21 cellular contexts compared by ENCODE assay signal in genomic region chr6:149831380-149831820, GRCh38. TPM values are rescaled to one million over a fixed set of nuclear protein-coding genes. Genes with fewer than 3 reads are reported as not detected.
DNase-seq lines count a peak whose midpoint lies in the region; ATAC-seq and TF ChIP-seq lines count a peak whose summit lies in the region.
"Had no signal": no experiment of that assay in that cellular context is flagged by ENCODE, and none has a peak within 500 bp of the region (broad histone marks: within the 10 kb centered on the region; RNA-seq: fewer than 3 reads in every experiment).

No MANE protein-coding gene starts in this region.

- ATAC-seq in HG03039 (IDR thresholded peaks at IDR 0.05; ENCODE audit: unreplicated experiment) = no peak
- no peak for ATAC-seq in GM18511 (IDR thresholded peaks at IDR 0.05; ENCODE audit: unreplicated experiment)
- ATAC-seq in HG02938 (IDR thresholded peaks at IDR 0.05; ENCODE audit: unreplicated experiment) = no peak
- ATAC-seq: activated CD4-positive, alpha-beta T cell treated with anti-CD3 and anti-CD28 coated beads for 36 hours; effector memory CD8-positive, alpha-beta T cell; HCT116; lower lobe of right lung had no signal

- H3K9me3 ChIP-seq in breast epithelium = no peaks in the 10 kb centered on the region
- H3K9me3 ChIP-seq: lower lobe of right lung, thyroid gland had no signal

- intact Hi-C loops in breast epithelium (cut with DNase I; ENCODE audit: low total_unique reads) = no loop called here
- intact Hi-C loops in MCF 10A (cut with micrococcal nuclease) = no loop called here

- TF ChIP-seq POLR2A in breast epithelium (IDR thresholded peaks at IDR 0.05) = no peak

- DNase-seq in breast epithelium (ENCODE audit: low spot score in 2 of 2) (peak; percentile 40 to 57), MCF 10A (ENCODE audit: unreplicated experiment) (no peak), middle frontal gyrus (ENCODE audit: extremely low spot score, low spot score) (peak; percentile 43)
- no peak for DNase-seq in activated CD4-positive, alpha-beta memory T cell treated with anti-CD3 and anti-CD28 coated beads, Interleukin-2, amount 10 ng/mL, durations not matched to agents 7 days and 5 days
- DNase-seq: activated CD4-positive, alpha-beta T cell treated with anti-CD3 and anti-CD28 coated beads for 36 hours; activated naive CD4-positive, alpha-beta T cell treated with anti-CD3 and anti-CD28 coated beads for 36 hours; CD4-positive, CD25-positive, alpha-beta regulatory T cell; effector memory CD8-positive, alpha-beta T cell; lower lobe of right lung; MV-4-11; nephron progenitor cell; SHP77; sigmoid colon; stimulated activated CD4-positive, alpha-beta T cell treated with anti-CD3 and anti-CD28 coated beads, Interleukin-4, amount 100 ng/mL, for 24 hours; T-helper 9 cell; thyroid gland had no signal

- peaks cover 58% of the 10 kb centered on the region for H3K36me3 Mint-ChIP-seq in MCF 10A (ENCODE audit: insufficient read depth, unreplicated experiment)
- H3K36me3 Mint-ChIP-seq in activated CD4-positive, alpha-beta memory T cell treated with anti-CD3 and anti-CD28 coated beads, Interleukin-2, amount 10 ng/mL, durations not matched to agents 7 days and 5 days (ENCODE audit: low read depth) = no peaks in the 10 kb centered on the region
- H3K36me3 Mint-ChIP-seq: CD4-positive, CD25-positive, alpha-beta regulatory T cell had no signal

- H3K9me3 Mint-ChIP-seq in MCF 10A (ENCODE audit: unreplicated experiment) = no peaks in the 10 kb centered on the region
- H3K9me3 Mint-ChIP-seq in activated CD4-positive, alpha-beta memory T cell treated with anti-CD3 and anti-CD28 coated beads, Interleukin-2, amount 10 ng/mL, durations not matched to agents 7 days and 5 days = no peaks in the 10 kb centered on the region
- H3K9me3 Mint-ChIP-seq: activated naive CD4-positive, alpha-beta T cell treated with anti-CD3 and anti-CD28 coated beads for 36 hours; CD4-positive, CD25-positive, alpha-beta regulatory T cell; effector memory CD8-positive, alpha-beta T cell had no signal

- no TSS peak for BruUV-seq in MCF 10A (replicated peaks; lab: Mats Ljungman, UMichigan)

- peak overlapping the region; percentile 65 to 66 for H3K27ac ChIP-seq in breast epithelium
- peak overlapping the region; percentile 93 for H3K27ac ChIP-seq in cingulate gyrus (ENCODE audit: low read depth, low read length)
- H3K27ac ChIP-seq: lower lobe of right lung, thyroid gland had no signal

- H3K4me1 Mint-ChIP-seq in MCF 10A (ENCODE audit: insufficient read depth, unreplicated experiment) = no peaks in the 10 kb centered on the region
- H3K4me1 Mint-ChIP-seq in activated CD4-positive, alpha-beta memory T cell treated with anti-CD3 and anti-CD28 coated beads, Interleukin-2, amount 10 ng/mL, durations not matched to agents 7 days and 5 days = peaks cover 1% of the 10 kb centered on the region
- H3K4me1 Mint-ChIP-seq: activated CD4-positive, alpha-beta T cell treated with anti-CD3 and anti-CD28 coated beads for 36 hours had no signal

- H3K27ac Mint-ChIP-seq in MCF 10A (ENCODE audit: low read depth, unreplicated experiment) = no peak overlapping the region
- H3K27ac Mint-ChIP-seq in activated CD4-positive, alpha-beta memory T cell treated with anti-CD3 and anti-CD28 coated beads, Interleukin-2, amount 10 ng/mL, durations not matched to agents 7 days and 5 days = no peak overlapping the region
- H3K27ac Mint-ChIP-seq: activated CD4-positive, alpha-beta T cell treated with anti-CD3 and anti-CD28 coated beads for 36 hours; activated naive CD4-positive, alpha-beta T cell treated with anti-CD3 and anti-CD28 coated beads for 36 hours; CD4-positive, CD25-positive, alpha-beta regulatory T cell; effector memory CD8-positive, alpha-beta T cell; nephron progenitor cell had no signal

- no peaks in the 10 kb centered on the region for H3K36me3 ChIP-seq in breast epithelium

- POLR2A ChIA-PET in MCF 10A (lab: Yijun Ruan, JAX) = interaction anchor here (0.6 to 1.2 kb wide), 2 partner anchors 25 to 298 kb away, joined by 3 to 4 read pairs; no protein-coding TSS in a partner anchor
- POLR2A ChIA-PET in activated CD4-positive, alpha-beta memory T cell treated with anti-CD3 and anti-CD28 coated beads, Interleukin-2, amount 10 ng/mL, durations not matched to agents 7 days and 5 days (lab: Charles Lee) = interaction anchor here (1.1 kb wide), 1 partner anchor 27 kb away, joined by 3 read pairs; no protein-coding TSS in a partner anchor

- no peaks in the 10 kb centered on the region for H3K27me3 ChIP-seq in breast epithelium
- H3K27me3 ChIP-seq: sigmoid colon, thyroid gland had no signal

- H3K27me3 Mint-ChIP-seq in MCF 10A (ENCODE audit: insufficient read depth, unreplicated experiment) = no peaks in the 10 kb centered on the region
- H3K27me3 Mint-ChIP-seq in activated CD4-positive, alpha-beta memory T cell treated with anti-CD3 and anti-CD28 coated beads, Interleukin-2, amount 10 ng/mL, durations not matched to agents 7 days and 5 days = no peaks in the 10 kb centered on the region
- H3K27me3 Mint-ChIP-seq: activated CD4-positive, alpha-beta T cell treated with anti-CD3 and anti-CD28 coated beads for 36 hours; effector memory CD8-positive, alpha-beta T cell had no signal

- H3K4me1 ChIP-seq in breast epithelium = no peaks in the 10 kb centered on the region
- H3K4me1 ChIP-seq: lower lobe of right lung, sigmoid colon, thyroid gland had no signal

- TF ChIP-seq CTCF in breast epithelium (IDR thresholded peaks at IDR 0.05) (no peak), MCF 10A (IDR thresholded peaks at IDR 0.05; ENCODE audit: unreplicated experiment) (no peak)

- H3K4me3 Mint-ChIP-seq in MCF 10A (ENCODE audit: unreplicated experiment) = no peak overlapping the region
- H3K4me3 Mint-ChIP-seq in activated CD4-positive, alpha-beta memory T cell treated with anti-CD3 and anti-CD28 coated beads, Interleukin-2, amount 10 ng/mL, durations not matched to agents 7 days and 5 days = no peak overlapping the region
- H3K4me3 Mint-ChIP-seq: activated CD4-positive, alpha-beta T cell treated with anti-CD3 and anti-CD28 coated beads for 36 hours; activated naive CD4-positive, alpha-beta T cell treated with anti-CD3 and anti-CD28 coated beads for 36 hours; CD4-positive, CD25-positive, alpha-beta regulatory T cell; effector memory CD8-positive, alpha-beta T cell; nephron progenitor cell had no signal

- peak overlapping the region in 1 of 3 donors; percentile 15 for H3K4me3 ChIP-seq in breast epithelium
- H3K4me3 ChIP-seq: lower lobe of right lung, sigmoid colon, thyroid gland had no signal

- CTCF ChIA-PET in MCF 10A (lab: Yijun Ruan, JAX) = interaction anchor here (0.5 to 2.4 kb wide), 8 partner anchors 9 to 130 kb away, joined by 3 to 10 read pairs (median 4); no protein-coding TSS in a partner anchor
- CTCF ChIA-PET in activated CD4-positive, alpha-beta memory T cell treated with anti-CD3 and anti-CD28 coated beads, Interleukin-2, amount 10 ng/mL, durations not matched to agents 7 days and 5 days (lab: Charles Lee) = interaction anchor here (1.2 to 2.8 kb wide), 4 partner anchors 9 to 94 kb away, joined by 3 to 10 read pairs (median 8); no protein-coding TSS in a partner anchor

RNA-seq across cellular contexts. Expression of gene LRP11, which starts 32.8 kb away (rescaled TPM):
- 10 to 100 TPM; 30.6 to 44.9 (median 35.8) TPM for total RNA-seq in breast epithelium
- 38.1 and 46.1 TPM in 2 replicates for total RNA-seq in MCF 10A (2022)
- total RNA-seq in activated CD4-positive, alpha-beta memory T cell treated with anti-CD3 and anti-CD28 coated beads, Interleukin-2, amount 10 ng/mL, durations not matched to agents 7 days and 5 days = 1 to 10 TPM; 6.0 to 7.2 TPM

Comparison
In these comparisons a context has a peak if more than half of its experiments do, and no peak if none do; other contexts are left out.
1. DNase-seq: peak in breast epithelium (2 of 2) and middle frontal gyrus (single experiment); none in MCF 10A (single experiment) and activated CD4-positive, alpha-beta memory T cell treated with anti-CD3 and anti-CD28 coated beads, Interleukin-2, amount 10 ng/mL, durations not matched to agents 7 days and 5 days (single experiment).